Comparison of ENCODE assay signal across 8 cellular contexts in genomic region chr11:535519-536454, GRCh38. TPM values are rescaled to one million over a fixed set of nuclear protein-coding genes. Genes with fewer than 3 reads are reported as not detected.
DNase-seq lines count a peak whose midpoint lies in the region; ATAC-seq and TF ChIP-seq lines count a peak whose summit lies in the region.

TSS of gene HRAS (minus strand) at chr11:535576.

- H3K9ac ChIP-seq in GM23248: peak within 1 kb of the TSS; percentile 87

- H4K20me1 ChIP-seq in GM23248 (ENCODE audit: insufficient read depth): no peaks in the 10 kb centered on the region

- POLR2A ChIA-PET in RWPE1 (lab: Yijun Ruan, JAX; ENCODE audit: low non-redundant PET): no interaction called here

- DNase-seq in DMS79 treated with DMSO at 0.1 percent for 48 hours (lab: John Stamatoyannopoulos, UW): peak; percentile 52
- peak; percentile 97 for DNase-seq in GM23248
- peak; percentile 87 for DNase-seq in LHCN-M2 (ENCODE audit: low read depth)
- peak; percentile 100 for DNase-seq in RWPE1 (ENCODE audit: low spot score)
- DNase-seq in fibroblast of mammary gland (ENCODE audit: low read depth): peak; percentile 90
- DNase-seq in natural killer cell treated with Interleukin-12 subunit alpha and Interleukin-12 subunit beta and Interleukin-15 and Interleukin-18, amount 100 ng/mL, for 72 hours (ENCODE audit: low spot score): peak; percentile 98
- DNase-seq in stimulated activated naive CD4-positive, alpha-beta T cell treated with Interleukin-2 at 50 U/mL for 16 hours (lab: John Stamatoyannopoulos, UW): peak; percentile 93

- in situ Hi-C loops in GM23248 (cut with MboI): no loop called here

- CTCF ChIA-PET in RWPE1 (lab: Yijun Ruan, JAX): interaction anchor here (0.6 to 1.0 kb wide), 2 partner anchors 17 to 65 kb away, joined by 3 read pairs; no protein-coding TSS in a partner anchor

- H3K4me3 ChIP-seq in GM23248: peak within 1 kb of the TSS; percentile 99
- peak within 1 kb of the TSS; percentile 67 for H3K4me3 ChIP-seq in fibroblast of mammary gland (ENCODE audit: control insufficient read depth, low read depth, low read length)

- no peaks in the 10 kb centered on the region for H3K27me3 Mint-ChIP-seq in activated T-helper 17 cell treated with anti-CD3 and anti-CD28 coated beads, Interleukin-2, amount 50 U/mL, for 72 hours
- H3K27me3 Mint-ChIP-seq in natural killer cell treated with Interleukin-12 subunit alpha and Interleukin-12 subunit beta and Interleukin-15 and Interleukin-18, amount 100 ng/mL, for 72 hours: no peaks in the 10 kb centered on the region

- H3K36me3 Mint-ChIP-seq in activated T-helper 17 cell treated with anti-CD3 and anti-CD28 coated beads, Interleukin-2, amount 50 U/mL, for 72 hours (ENCODE audit: low read depth): peaks cover 14% of the 10 kb centered on the region
- H3K36me3 Mint-ChIP-seq in natural killer cell treated with Interleukin-12 subunit alpha and Interleukin-12 subunit beta and Interleukin-15 and Interleukin-18, amount 100 ng/mL, for 72 hours: no peaks in the 10 kb centered on the region

- no peaks in the 10 kb centered on the region for H3K36me3 ChIP-seq in GM23248 (ENCODE audit: low read depth)

- ATAC-seq in activated T-helper 17 cell treated with anti-CD3 and anti-CD28 coated beads, Interleukin-2, amount 50 U/mL, for 72 hours (replicated peaks): peak; percentile 93
- ATAC-seq in natural killer cell treated with Interleukin-12 subunit alpha and Interleukin-12 subunit beta and Interleukin-15 and Interleukin-18, amount 100 ng/mL, for 72 hours: peak; percentile 93 to 96

- 3 to 8% methylated on average over 37 to 68 of the region's 97 CpGs for WGBS in GM23248 (ENCODE audit: low coverage in 1 of 2, low lambda C conversion rate in 2 of 2, missing lambda C conversion rate in 2 of 2), 2 experiments

- peaks cover 17% of the 10 kb centered on the region for H3K79me2 ChIP-seq in GM23248 (ENCODE audit: insufficient read depth)

- no peaks in the 10 kb centered on the region for H3K9me3 ChIP-seq in GM23248 (ENCODE audit: low read depth)

- H3F3A ChIP-seq in GM23248 (ENCODE audit: insufficient read depth): 0 out of 2 replicates have a peak, but pooled peaks cover 5% of the 10 kb centered on the region

- peak within 1 kb of the TSS; percentile 85 for H3K4me3 Mint-ChIP-seq in activated T-helper 17 cell treated with anti-CD3 and anti-CD28 coated beads, Interleukin-2, amount 50 U/mL, for 72 hours
- H3K4me3 Mint-ChIP-seq in natural killer cell treated with Interleukin-12 subunit alpha and Interleukin-12 subunit beta and Interleukin-15 and Interleukin-18, amount 100 ng/mL, for 72 hours: peak within 1 kb of the TSS; percentile 91

- H3K27ac ChIP-seq in GM23248: peak within 1 kb of the TSS; percentile 39
- H3K27ac ChIP-seq in RWPE1: peak within 1 kb of the TSS; percentile 99

- peak within 1 kb of the TSS; percentile 90 for H3K27ac Mint-ChIP-seq in activated T-helper 17 cell treated with anti-CD3 and anti-CD28 coated beads, Interleukin-2, amount 50 U/mL, for 72 hours
- peak within 1 kb of the TSS; percentile 75 to 81 for H3K27ac Mint-ChIP-seq in natural killer cell treated with Interleukin-12 subunit alpha and Interleukin-12 subunit beta and Interleukin-15 and Interleukin-18, amount 100 ng/mL, for 72 hours

- no peaks in the 10 kb centered on the region for H3K9me2 ChIP-seq in GM23248 (ENCODE audit: insufficient read depth)

- no peaks in the 10 kb centered on the region for H3K27me3 ChIP-seq in GM23248 (replicated peaks; ENCODE audit: insufficient read depth)

- H2AFZ ChIP-seq in GM23248: peak within 1 kb of the TSS; percentile 65

- no peak for TF ChIP-seq CTCF in RWPE1 (conservative IDR thresholded peaks at IDR 0.05; ENCODE audit: low read depth)
- no peak for TF ChIP-seq CTCF in fibroblast of mammary gland (conservative IDR thresholded peaks at IDR 0.05; ENCODE audit: control insufficient read depth, insufficient read depth, low read depth, low read length)

- H3K9me3 Mint-ChIP-seq in activated T-helper 17 cell treated with anti-CD3 and anti-CD28 coated beads, Interleukin-2, amount 50 U/mL, for 72 hours: no peaks in the 10 kb centered on the region
- no peaks in the 10 kb centered on the region for H3K9me3 Mint-ChIP-seq in natural killer cell treated with Interleukin-12 subunit alpha and Interleukin-12 subunit beta and Interleukin-15 and Interleukin-18, amount 100 ng/mL, for 72 hours

- no peaks in the 10 kb centered on the region for H3K4me1 ChIP-seq in GM23248 (ENCODE audit: insufficient read depth)

- peak within 1 kb of the TSS; percentile 96 for H3K4me2 ChIP-seq in GM23248 (ENCODE audit: unreplicated experiment)

- H3K4me1 Mint-ChIP-seq in activated T-helper 17 cell treated with anti-CD3 and anti-CD28 coated beads, Interleukin-2, amount 50 U/mL, for 72 hours: no peaks in the 10 kb centered on the region
- peaks cover 5 to 10% of the 10 kb centered on the region in 2 donors for H3K4me1 Mint-ChIP-seq in natural killer cell treated with Interleukin-12 subunit alpha and Interleukin-12 subunit beta and Interleukin-15 and Interleukin-18, amount 100 ng/mL, for 72 hours (ENCODE audit: low read depth in 2 of 2)

RNA-seq across cellular contexts. Expression of gene HRAS, which starts in this region (rescaled TPM):
- total RNA-seq in GM23248 (2014; rRNA removed; shearing (Covaris generic)): 62.1 and 83.7 TPM in 2 replicates
- polyA plus RNA-seq in GM23248 (2016; fragmentation: Nextera tagmentation; extraction: Ambion mirVana): 76.9 and 85.3 TPM in 2 replicates
- total RNA-seq in LHCN-M2 (2014; rRNA removed): 58.1 and 70.7 TPM in 2 replicates
- 151 TPM for polyA plus RNA-seq in LHCN-M2 (2012)
- 10 to 100 TPM; 29.5 to 73.2 TPM for total RNA-seq in activated T-helper 17 cell treated with anti-CD3 and anti-CD28 coated beads, Interleukin-2, amount 50 U/mL, for 72 hours
- 10 to 100 TPM; 33.6 to 83.5 TPM for total RNA-seq in natural killer cell treated with Interleukin-12 subunit alpha and Interleukin-12 subunit beta and Interleukin-15 and Interleukin-18, amount 100 ng/mL, for 72 hours

Comparison
In these comparisons a context has a peak if more than half of its experiments do, and no peak if none do; other contexts are left out.
1. Peak in every context shown above with its lines: DNase-seq, ATAC-seq, H3K4me3 ChIP-seq and H3K27ac ChIP-seq.